ENCODE assay signal across 1 cellular context in genomic region chr7:105776068-105776790, GRCh38.
TF ChIP-seq lines count a peak whose summit lies in the region.

No MANE protein-coding gene starts in this region.

TF ChIP-seq in GM23338, 12 proteins besides CTCF, POLR2A, EP300 and RAD21 (continued from another document):
- no peak for TF ChIP-seq REST (IDR thresholded peaks at IDR 0.05; ENCODE audit: unreplicated experiment)
